15 cellular contexts compared by ENCODE assay signal in the genomic region with DNA sequence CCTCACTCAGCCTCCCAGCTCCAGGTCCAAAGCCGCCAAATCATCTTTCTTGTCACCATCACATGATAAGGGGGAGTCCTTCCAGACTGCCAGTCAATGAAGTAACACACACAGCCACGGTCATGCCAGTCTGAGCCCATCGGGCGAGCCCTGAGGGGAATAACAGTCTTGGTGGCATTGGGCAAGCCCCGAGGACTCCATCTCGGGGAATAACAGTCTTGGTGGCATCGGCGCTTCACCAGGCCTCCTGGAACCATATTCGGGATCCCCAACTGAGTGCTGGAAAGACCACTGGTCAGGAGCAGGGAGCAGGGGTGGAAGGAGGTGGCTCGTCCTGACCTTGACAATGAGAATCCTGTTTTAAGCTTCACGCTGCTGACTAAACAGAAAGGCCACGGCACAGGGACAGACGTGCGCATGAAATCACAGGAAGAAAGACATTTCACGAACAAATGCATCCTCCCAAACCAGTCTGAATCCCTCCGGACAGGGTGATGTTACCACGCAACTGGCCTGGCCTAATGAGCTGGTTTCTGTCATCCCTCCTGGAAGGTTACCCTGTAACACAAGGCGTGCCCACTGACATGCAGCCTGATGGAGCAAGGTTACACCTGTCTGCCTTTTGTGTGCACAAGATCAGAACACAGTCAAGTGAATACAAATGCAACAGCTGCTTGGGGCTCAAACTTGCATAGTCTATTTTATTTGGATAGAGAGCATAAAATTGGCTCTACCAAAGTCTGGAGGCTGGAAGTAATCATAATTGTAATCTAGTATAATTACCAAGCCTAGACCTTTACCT.
DNase-seq lines count a peak whose midpoint lies in the region; ATAC-seq, FAIRE-seq and TF ChIP-seq lines count a peak whose summit lies in the region.
"Had no signal": no experiment of that assay in that cellular context is flagged by ENCODE, and none has a peak within 500 bp of the region (broad histone marks: within the 10 kb centered on the region; RNA-seq: fewer than 3 reads in every experiment).

No MANE protein-coding gene starts in this region.

- no peaks in the 10 kb centered on the region for H3K27me3 ChIP-seq in cardiac muscle cell

- no peak for FAIRE-seq in H54 (lab: Jason Lieb, UNC)
- FAIRE-seq: GM12878, HTR-8/SVneo had no signal

- H3K4me3 ChIP-seq in cardiac muscle cell: no peak overlapping the region
- H3K4me3 ChIP-seq: GM12878 had no signal

- H3K9me3 ChIP-seq in cardiac muscle cell (ENCODE audit: low read depth): no peaks in the 10 kb centered on the region

- no peak for ATAC-seq in left cardiac atrium
- ATAC-seq in esophagus mucosa: no peak
- ATAC-seq: GM12878 had no signal

- in situ Hi-C loops in GM13977 (cut with MboI; ENCODE audit: low pct_unique_long_range_greater_than_20kb, low sequenced_read_pairs, unreplicated experiment): no loop called here

- intact Hi-C loops in left cardiac atrium (cut with DNase I): no loop called here

- no peak for TF ChIP-seq CTCF in cardiac muscle cell (IDR thresholded peaks at IDR 0.05; ENCODE audit: low read depth, low read length)
- no peak for TF ChIP-seq CTCF in GM13977 (IDR thresholded peaks at IDR 0.05; ENCODE audit: extremely low read depth, insufficient read depth, missing control alignments)

- TF ChIP-seq POLR2A in H54 (IDR thresholded peaks at IDR 0.05; ENCODE audit: low read depth, low read length): no peak

- peak overlapping the region; percentile 65 for H3K27ac ChIP-seq in cardiac muscle cell

- H3K4me1 ChIP-seq in cardiac muscle cell (ENCODE audit: low read depth): peaks cover 14% of the 10 kb centered on the region

- H3K36me3 ChIP-seq in cardiac muscle cell: peaks cover 12% of the 10 kb centered on the region

- DNase-seq in cardiac muscle cell (ENCODE audit: low read depth in 1 of 2, low spot score in 1 of 2) (no peak), left cardiac atrium (no peak), NCI-H2107 treated with DMSO at 0.1 percent for 48 hours (lab: John Stamatoyannopoulos, UW; ENCODE audit: unreplicated experiment) (peak; percentile 20), ecto neural progenitor cell (ENCODE audit: low spot score) (peak; percentile 33), GM13977 (ENCODE audit: low spot score) (no peak), H54 (ENCODE audit: insufficient read length, low spot score) (no peak)
- DNase-seq: Calu3, DMS79, NCI-H1694 treated with DMSO at 0.1 percent for 48 hours, NCI-H2227 treated with DMSO at 0.1 percent for 48 hours, NCI-H82, SIG-M5 had no signal

Comparison
In these comparisons a context has a peak if more than half of its experiments do, and no peak if none do; other contexts are left out.
1. DNase-seq: peak in NCI-H2107 treated with DMSO at 0.1 percent for 48 hours (single experiment) and ecto neural progenitor cell (single experiment); none in cardiac muscle cell (0 of 2), left cardiac atrium (single experiment), GM13977 (single experiment) and H54 (single experiment).